28 cellular contexts compared by ENCODE assay signal in genomic region chr4:12145106-12145505, GRCh38.
"Had no signal": no experiment of that assay in that cellular context is flagged by ENCODE, and none has a peak within 500 bp of the region (broad histone marks: within the 10 kb centered on the region; RNA-seq: fewer than 3 reads in every experiment).

No MANE protein-coding gene starts in this region.

- H3K36me3 Mint-ChIP-seq: stimulated activated effector memory CD8-positive, alpha-beta T cell treated with anti-CD3 and anti-CD28 coated beads, Interleukin-12 subunit alpha, Interleukin-12 subunit beta, amount 100 ng/mL, for 72 hours; stimulated activated memory B cell treated with anti-CD40 and anti-IgM and Interleukin-4, amounts not matched to agents 10 μg/mL and 1 μg/mL and 100 μg/mL, for 72 hours; stimulated activated naive B cell treated with anti-CD40 and anti-IgM and Interleukin-4, amounts not matched to agents 10 μg/mL and 1 μg/mL and 100 μg/mL, for 72 hours; type B pancreatic cell had no signal

- H3K27me3 ChIP-seq: stomach, suprapubic skin, testis, thyroid gland, tibial artery, tibial nerve, transverse colon, upper lobe of left lung, upper lobe of right lung, uterus, vagina had no signal

- H3K4me1 ChIP-seq: stomach, suprapubic skin, testis, thyroid gland, tibial artery, tibial nerve, transverse colon, upper lobe of left lung, upper lobe of right lung, uterus, vagina had no signal

- H3K27ac ChIP-seq: stomach, suprapubic skin, testis, thoracic aorta, thyroid gland, tibial artery, tibial nerve, transverse colon, upper lobe of left lung, upper lobe of right lung, uterus, vagina had no signal

- H3K9me3 ChIP-seq: suprapubic skin, testis, thoracic aorta, thyroid gland, tibial artery, transverse colon, upper lobe of left lung, upper lobe of right lung, uterus, vagina had no signal

- H3K4me1 Mint-ChIP-seq: stimulated activated effector memory CD8-positive, alpha-beta T cell treated with anti-CD3 and anti-CD28 coated beads, Interleukin-12 subunit alpha, Interleukin-12 subunit beta, amount 100 ng/mL, for 72 hours; stimulated activated memory B cell treated with anti-CD40 and anti-IgM and Interleukin-4, amounts not matched to agents 10 μg/mL and 1 μg/mL and 100 μg/mL, for 72 hours; stimulated activated naive B cell treated with anti-CD40 and anti-IgM and Interleukin-4, amounts not matched to agents 10 μg/mL and 1 μg/mL and 100 μg/mL, for 72 hours; stimulated activated naive CD8-positive, alpha-beta T cell treated with anti-CD3 and anti-CD28 coated beads, Interleukin-15, amount 100 ng/mL, for 72 hours had no signal

- ATAC-seq: stimulated activated effector memory CD8-positive, alpha-beta T cell treated with anti-CD3 and anti-CD28 coated beads, Interleukin-12 subunit alpha, Interleukin-12 subunit beta, amount 100 ng/mL, for 72 hours; stimulated activated memory B cell treated with anti-CD40 and anti-IgM and Interleukin-4, amounts not matched to agents 10 μg/mL and 1 μg/mL and 100 μg/mL, for 72 hours; stimulated activated naive B cell treated with anti-CD40 and anti-IgM and Interleukin-4, amounts not matched to agents 10 μg/mL and 1 μg/mL and 100 μg/mL, for 72 hours; stimulated activated naive CD8-positive, alpha-beta T cell treated with anti-CD3 and anti-CD28 coated beads, Interleukin-15, amount 100 ng/mL, for 72 hours; stimulated activated naive CD8-positive, alpha-beta T cell treated with anti-CD3 and anti-CD28 coated beads, Interleukin-15, Interleukin-2, amounts not matched to agents 100 U/mL and 50 U/mL, for 24 hours; upper lobe of right lung had no signal

- H3K27me3 Mint-ChIP-seq: stimulated activated memory B cell treated with anti-CD40 and anti-IgM and Interleukin-4, amounts not matched to agents 10 μg/mL and 1 μg/mL and 100 μg/mL, for 72 hours; stimulated activated naive B cell treated with anti-CD40 and anti-IgM and Interleukin-4, amounts not matched to agents 10 μg/mL and 1 μg/mL and 100 μg/mL, for 72 hours; stimulated activated naive CD8-positive, alpha-beta T cell treated with anti-CD3 and anti-CD28 coated beads, Interleukin-15, amount 100 ng/mL, for 72 hours; stimulated activated naive CD8-positive, alpha-beta T cell treated with anti-CD3 and anti-CD28 coated beads, Interleukin-15, Interleukin-2, amounts not matched to agents 100 ng/mL and 50 ng/mL, for 24 hours; type B pancreatic cell had no signal

- H3K4me3 ChIP-seq: stomach, suprapubic skin, testis, thoracic aorta, thyroid gland, tibial artery, tibial nerve, transverse colon, upper lobe of left lung, upper lobe of right lung, uterus, vagina had no signal

- H3K27ac Mint-ChIP-seq: stimulated activated effector memory CD8-positive, alpha-beta T cell treated with anti-CD3 and anti-CD28 coated beads, Interleukin-12 subunit alpha, Interleukin-12 subunit beta, amount 100 ng/mL, for 72 hours; stimulated activated memory B cell treated with anti-CD40 and anti-IgM and Interleukin-4, amounts not matched to agents 10 μg/mL and 1 μg/mL and 100 μg/mL, for 72 hours; stimulated activated naive B cell treated with anti-CD40 and anti-IgM and Interleukin-4, amounts not matched to agents 10 μg/mL and 1 μg/mL and 100 μg/mL, for 72 hours; stimulated activated naive CD8-positive, alpha-beta T cell treated with anti-CD3 and anti-CD28 coated beads, Interleukin-15, amount 100 ng/mL, for 72 hours; stimulated activated naive CD8-positive, alpha-beta T cell treated with anti-CD3 and anti-CD28 coated beads, Interleukin-15, Interleukin-2, amounts not matched to agents 100 ng/mL and 50 ng/mL, for 24 hours; type B pancreatic cell had no signal

- DNase-seq: stimulated activated CD4-positive, alpha-beta T cell treated with anti-CD3 and anti-CD28 coated beads, Interleukin-2, amount 100 ng/mL, for 48 hours; stimulated activated CD4-positive, alpha-beta T cell treated with anti-CD3 and anti-CD28 coated beads, Interleukin-4, amount 100 ng/mL, for 1 hour; stimulated activated CD4-positive, alpha-beta T cell treated with anti-CD3 and anti-CD28 coated beads, Interleukin-4, amount 100 ng/mL, for 24 hours; stimulated activated CD4-positive, alpha-beta T cell treated with anti-CD3 and anti-CD28 coated beads, Interleukin-4, amount 100 ng/mL, for 4 hours; stimulated activated CD8-positive, alpha-beta memory T cell treated with anti-CD3 and anti-CD28 coated beads, Interleukin-4, amount 100 ng/mL, for 48 hours; stimulated activated naive B cell treated with anti-CD40 and anti-IgM and Interleukin-4, amounts not matched to agents 10 μg/mL and 1 μg/mL and 100 μg/mL, for 72 hours; stimulated activated naive CD4-positive, alpha-beta T cell; stimulated activated naive CD4-positive, alpha-beta T cell treated with Interleukin-2 at 50 U/mL for 16 hours; stimulated activated naive CD8-positive, alpha-beta T cell treated with anti-CD3 and anti-CD28 coated beads, Interleukin-15, amount 100 ng/mL, for 72 hours; stimulated activated naive CD8-positive, alpha-beta T cell treated with anti-CD3 and anti-CD28 coated beads, Interleukin-15, Interleukin-2, amounts not matched to agents 100 U/mL and 50 U/mL, for 24 hours; stomach; substantia nigra; testis; thyroid gland; tibial artery; transverse colon; trophoblast cell; upper lobe of left lung; upper lobe of right lung; uterus had no signal

- H3K4me3 Mint-ChIP-seq: stimulated activated effector memory CD8-positive, alpha-beta T cell treated with anti-CD3 and anti-CD28 coated beads, Interleukin-12 subunit alpha, Interleukin-12 subunit beta, amount 100 ng/mL, for 72 hours; stimulated activated memory B cell treated with anti-CD40 and anti-IgM and Interleukin-4, amounts not matched to agents 10 μg/mL and 1 μg/mL and 100 μg/mL, for 72 hours; stimulated activated naive B cell treated with anti-CD40 and anti-IgM and Interleukin-4, amounts not matched to agents 10 μg/mL and 1 μg/mL and 100 μg/mL, for 72 hours; stimulated activated naive CD8-positive, alpha-beta T cell treated with anti-CD3 and anti-CD28 coated beads, Interleukin-15, amount 100 ng/mL, for 72 hours; stimulated activated naive CD8-positive, alpha-beta T cell treated with anti-CD3 and anti-CD28 coated beads, Interleukin-15, Interleukin-2, amounts not matched to agents 100 ng/mL and 50 ng/mL, for 24 hours; type B pancreatic cell had no signal

- H3K36me3 ChIP-seq: stomach, suprapubic skin, thoracic aorta, thyroid gland, tibial artery, tibial nerve, transverse colon, upper lobe of left lung, upper lobe of right lung, uterus, vagina had no signal

- H3K9me3 Mint-ChIP-seq: type B pancreatic cell had no signal
